ENCODE assay signal across 26 cellular contexts in the genomic region with DNA sequence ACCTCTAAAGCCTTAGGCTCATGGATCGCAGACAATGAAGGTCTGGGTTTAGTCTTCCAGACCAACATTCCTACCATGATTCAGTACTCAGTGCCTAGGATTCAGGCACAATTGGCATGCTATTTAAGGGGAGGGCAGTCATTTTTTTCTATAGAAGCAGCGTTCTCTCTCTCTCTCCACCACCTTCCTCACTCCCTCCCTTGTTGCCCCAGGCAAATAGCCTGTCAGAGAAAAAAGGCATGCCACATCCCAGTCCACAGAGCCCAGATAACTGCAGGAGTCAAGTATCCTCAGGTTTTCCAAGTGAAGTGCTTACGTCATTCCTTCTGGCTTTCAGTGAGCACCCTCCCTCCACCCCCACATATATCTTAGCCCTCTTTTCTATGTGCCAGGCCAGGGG.
"Had no signal": no experiment of that assay in that cellular context is flagged by ENCODE, and none has a peak within 500 bp of the region (broad histone marks: within the 10 kb centered on the region; RNA-seq: fewer than 3 reads in every experiment).

No MANE protein-coding gene starts in this region.

- H3K27me3 ChIP-seq: hepatocyte, right atrium auricular region, right lobe of liver, tibial nerve, upper lobe of right lung had no signal

- H3K4me1 ChIP-seq: heart right ventricle, lower lobe of right lung, parathyroid adenoma, right atrium auricular region, right lobe of liver, tibial nerve, upper lobe of right lung had no signal

- H3K4me3 ChIP-seq: heart right ventricle, hepatocyte, lower lobe of right lung, right atrium auricular region, right lobe of liver, smooth muscle cell, tibial nerve, upper lobe of right lung had no signal

- H3K27ac Mint-ChIP-seq: mesothelial cell of epicardium; natural killer cell; stimulated activated memory B cell treated with anti-CD40 and anti-IgM and Interleukin-4, amounts not matched to agents 10 μg/mL and 1 μg/mL and 100 μg/mL, for 72 hours; stimulated activated naive CD8-positive, alpha-beta T cell treated with anti-CD3 and anti-CD28 coated beads, Interleukin-15, amount 100 ng/mL, for 72 hours had no signal

- H3K9me3 ChIP-seq: heart right ventricle, lower lobe of right lung, right atrium auricular region, right lobe of liver, tibial nerve, upper lobe of right lung had no signal

- H3K27ac ChIP-seq: heart right ventricle, hepatocyte, lower lobe of right lung, parathyroid adenoma, right atrium auricular region, right lobe of liver, tibial nerve, upper lobe of right lung had no signal

- H3K9ac ChIP-seq: parathyroid adenoma had no signal

- H3K4me3 Mint-ChIP-seq: mesothelial cell of epicardium; naive B cell; natural killer cell; stimulated activated memory B cell treated with anti-CD40 and anti-IgM and Interleukin-4, amounts not matched to agents 10 μg/mL and 1 μg/mL and 100 μg/mL, for 72 hours; stimulated activated naive CD8-positive, alpha-beta T cell treated with anti-CD3 and anti-CD28 coated beads, Interleukin-15, amount 100 ng/mL, for 72 hours had no signal

- H3K27me3 Mint-ChIP-seq: stimulated activated naive CD8-positive, alpha-beta T cell treated with anti-CD3 and anti-CD28 coated beads, Interleukin-15, amount 100 ng/mL, for 72 hours had no signal

- H3K79me2 ChIP-seq: hepatocyte, parathyroid adenoma had no signal

- H3K36me3 ChIP-seq: heart right ventricle, lower lobe of right lung, right atrium auricular region, right lobe of liver, tibial nerve, upper lobe of right lung had no signal

- H3K4me2 ChIP-seq: hepatocyte, smooth muscle cell had no signal

- H2AFZ ChIP-seq: hepatocyte, parathyroid adenoma had no signal

- ATAC-seq: heart right ventricle; left cardiac atrium; left lobe of liver; lower lobe of right lung; natural killer cell; right lobe of liver; stimulated activated memory B cell treated with anti-CD40 and anti-IgM and Interleukin-4, amounts not matched to agents 10 μg/mL and 1 μg/mL and 100 μg/mL, for 72 hours; stimulated activated naive CD8-positive, alpha-beta T cell treated with anti-CD3 and anti-CD28 coated beads, Interleukin-15, amount 100 ng/mL, for 72 hours; upper lobe of right lung had no signal

- H3K4me1 Mint-ChIP-seq: natural killer cell; stimulated activated naive CD8-positive, alpha-beta T cell treated with anti-CD3 and anti-CD28 coated beads, Interleukin-15, amount 100 ng/mL, for 72 hours had no signal

- H3K9me3 Mint-ChIP-seq: natural killer cell had no signal

- DNase-seq: heart right ventricle; kidney glomerular epithelial cell; left cardiac atrium; lower lobe of right lung; mammary epithelial cell; mesenchymal stem cell; naive B cell; natural killer cell; nucleus accumbens; right lobe of liver; stimulated activated CD4-positive, alpha-beta T cell treated with anti-CD3 and anti-CD28 coated beads, Interleukin-1b, Interleukin-23, amount 100 ng/mL, for 48 hours; stimulated activated CD4-positive, alpha-beta T cell treated with anti-CD3 and anti-CD28 coated beads, Interleukin-2, amount 100 ng/mL, for 48 hours; stimulated activated CD4-positive, alpha-beta T cell treated with anti-CD3 and anti-CD28 coated beads, Interleukin-4, amount 100 ng/mL, for 4 hours; stimulated activated CD8-positive, alpha-beta memory T cell treated with anti-CD3 and anti-CD28 coated beads, Interleukin-4, amount 100 ng/mL, for 48 hours; stimulated activated naive CD4-positive, alpha-beta T cell treated with Interleukin-2 at 50 U/mL for 16 hours; stimulated activated naive CD8-positive, alpha-beta T cell treated with anti-CD3 and anti-CD28 coated beads, Interleukin-15, amount 100 ng/mL, for 72 hours; substantia nigra; upper lobe of right lung had no signal

- H3K36me3 Mint-ChIP-seq: mesothelial cell of epicardium; natural killer cell; stimulated activated memory B cell treated with anti-CD40 and anti-IgM and Interleukin-4, amounts not matched to agents 10 μg/mL and 1 μg/mL and 100 μg/mL, for 72 hours had no signal
